ENCODE assay signal across 8 cellular contexts in genomic region chr15:29270169-29270955, GRCh38. TPM values are rescaled to one million over a fixed set of nuclear protein-coding genes. Genes with fewer than 3 reads are reported as not detected.
A peak's percentile ranks its signal among the peaks of the same experiment; 100 is the strongest.
DNase-seq lines count a peak whose midpoint lies in the region; ATAC-seq, FAIRE-seq and TF ChIP-seq lines count a peak whose summit lies in the region.

No MANE protein-coding gene starts in this region.

- intact Hi-C loops in dendritic cell treated with granulocyte-macrophage colony-stimulating factor and Interleukin-4, amounts not matched to agents 40 ng/mL and 50 ng/mL, for 4 days (cut with micrococcal nuclease): no loop called here

- ATAC-seq in GM18867 (IDR thresholded peaks at IDR 0.05; ENCODE audit: unreplicated experiment) (peak; percentile 30), HG03060 (IDR thresholded peaks at IDR 0.05; ENCODE audit: low read depth, unreplicated experiment) (peak; percentile 15)

- H3K4me1 ChIP-seq in SJCRH30: peaks cover 6% of the 10 kb centered on the region; the same call in 1 of the 2 replicates
- H3K4me1 ChIP-seq in mucosa of stomach (ENCODE audit: control insufficient read depth, insufficient read depth, low read length): no peaks in the 10 kb centered on the region

- H3K36me3 ChIP-seq in SJCRH30 (no peaks in the 10 kb centered on the region), mucosa of stomach (ENCODE audit: control insufficient read depth, insufficient read depth, low read length) (no peaks in the 10 kb centered on the region)

- no peaks in the 10 kb centered on the region for H3K9me3 ChIP-seq in SJCRH30 (replicated peaks)
- H3K9me3 ChIP-seq in mucosa of stomach (ENCODE audit: control insufficient read depth, low read length): no peaks in the 10 kb centered on the region

- FAIRE-seq in HTR-8/SVneo (lab: Jason Lieb, UNC): no peak

- TF ChIP-seq CTCF in AG09309 (IDR thresholded peaks at IDR 0.05; ENCODE audit: control insufficient read depth, insufficient read depth, low read depth, low read length, missing control alignments): no peak

- peaks cover 2% of the 10 kb centered on the region for H3K27me3 Mint-ChIP-seq in dendritic cell treated with granulocyte-macrophage colony-stimulating factor and Interleukin-4, amounts not matched to agents 40 ng/mL and 50 ng/mL, for 4 days

- peak overlapping the region; percentile 80 for H3K9ac ChIP-seq in mucosa of stomach (ENCODE audit: low read length)

- peak overlapping the region; percentile 95 for H3K4me3 Mint-ChIP-seq in dendritic cell treated with granulocyte-macrophage colony-stimulating factor and Interleukin-4, amounts not matched to agents 40 ng/mL and 50 ng/mL, for 4 days

- peaks cover 13% of the 10 kb centered on the region for H3K36me3 Mint-ChIP-seq in dendritic cell treated with granulocyte-macrophage colony-stimulating factor and Interleukin-4, amounts not matched to agents 40 ng/mL and 50 ng/mL, for 4 days (ENCODE audit: low read depth)

- H3K4me1 Mint-ChIP-seq in dendritic cell treated with granulocyte-macrophage colony-stimulating factor and Interleukin-4, amounts not matched to agents 40 ng/mL and 50 ng/mL, for 4 days (ENCODE audit: low read depth): peaks cover 31% of the 10 kb centered on the region

- peak overlapping the region; percentile 86 for H3K4me3 ChIP-seq in AG09309 (ENCODE audit: control insufficient read depth, low read depth, low read length)
- H3K4me3 ChIP-seq in SJCRH30: peak overlapping the region; percentile 67
- peak overlapping the region; percentile 60 for H3K4me3 ChIP-seq in mucosa of stomach (ENCODE audit: low read length)

- no peaks in the 10 kb centered on the region for H3K9me3 Mint-ChIP-seq in dendritic cell treated with granulocyte-macrophage colony-stimulating factor and Interleukin-4, amounts not matched to agents 40 ng/mL and 50 ng/mL, for 4 days

- H3K27ac ChIP-seq in SJCRH30: no peak overlapping the region

- H3K27me3 ChIP-seq in SJCRH30: no peaks in the 10 kb centered on the region
- H3K27me3 ChIP-seq in mucosa of stomach (ENCODE audit: control insufficient read depth, insufficient read depth, low read length): no peaks in the 10 kb centered on the region

- H3K27ac Mint-ChIP-seq in dendritic cell treated with granulocyte-macrophage colony-stimulating factor and Interleukin-4, amounts not matched to agents 40 ng/mL and 50 ng/mL, for 4 days: peak overlapping the region; percentile 89

- DNase-seq in AG09309 (ENCODE audit: low read depth) (no peak), SJCRH30 (peak in 1 of 2 experiments; percentile 12), NCI-H187 treated with DMSO at 0.1 percent for 48 hours (lab: John Stamatoyannopoulos, UW) (no peak), HTR-8/SVneo (ENCODE audit: insufficient read length, low spot score) (no peak)

RNA-seq across cellular contexts. Expression of gene NSMCE3, which starts 0.7 kb away (rescaled TPM):
- 11.3 and 12.6 TPM in 2 replicates for total RNA-seq in SJCRH30 (2014; rRNA removed; shearing (Covaris generic))
